Comparison of ENCODE assay signal across 16 cellular contexts in the genomic region with DNA sequence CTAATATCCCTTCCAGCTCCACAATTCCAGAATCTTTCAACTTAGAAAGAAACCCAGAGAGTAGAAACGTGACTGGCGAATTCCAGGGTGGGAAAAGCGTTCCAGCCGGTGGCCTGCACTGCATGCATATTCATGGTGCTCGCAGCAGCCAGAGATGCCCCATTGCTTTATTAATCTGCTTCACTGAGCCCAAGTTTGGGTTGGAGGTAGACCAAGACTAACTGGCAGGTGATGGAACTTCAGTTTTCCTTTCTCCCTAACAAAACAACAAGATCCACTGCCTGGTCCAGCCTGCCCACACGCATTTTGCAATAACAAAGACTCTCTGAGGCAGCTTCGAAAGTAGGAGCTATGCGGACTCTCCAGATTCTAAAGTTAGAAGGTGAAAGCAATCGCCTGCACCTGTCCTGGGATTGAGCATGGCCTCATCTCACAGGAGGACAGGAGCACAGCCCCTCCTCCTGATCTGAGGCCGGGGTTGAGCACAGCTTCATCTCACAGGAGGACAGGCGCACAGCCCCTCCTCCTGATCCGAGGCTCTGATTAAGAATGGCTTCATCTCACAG.
DNase-seq lines count a peak whose midpoint lies in the region; ATAC-seq, FAIRE-seq and TF ChIP-seq lines count a peak whose summit lies in the region.
"Had no signal": no experiment of that assay in that cellular context is flagged by ENCODE, and none has a peak within 500 bp of the region (broad histone marks: within the 10 kb centered on the region; RNA-seq: fewer than 3 reads in every experiment).

No MANE protein-coding gene starts in this region.

- peak; percentile 61 for FAIRE-seq in urothelium cell line (lab: Jason Lieb, UNC)

- no peaks in the 10 kb centered on the region for H3K27me3 Mint-ChIP-seq in activated CD8-positive, alpha-beta T cell treated with anti-CD3 and anti-CD28 coated beads, Interleukin-2, amount 10 ng/mL, durations not matched to agents 7 days and 5 days (ENCODE audit: low read depth)
- H3K27me3 Mint-ChIP-seq in activated CD8-positive, alpha-beta T cell treated with anti-CD3 and anti-CD28 coated beads for 36 hours = peaks cover 12% of the 10 kb centered on the region
- peaks cover 2% of the 10 kb centered on the region for H3K27me3 Mint-ChIP-seq in neural progenitor cell (ENCODE audit: insufficient read depth, low read depth)
- H3K27me3 Mint-ChIP-seq in activated T-cell treated with anti-CD3 and anti-CD28 coated beads, Interleukin-2, amount 50 U/mL, for 72 hours (ENCODE audit: low read depth) = peaks cover 19% of the 10 kb centered on the region

- H3K27ac ChIP-seq in neural progenitor cell (no peak overlapping the region), spleen (no peak overlapping the region)
- H3K27ac ChIP-seq: 22Rv1, BLaER1, GM23248, HL-60 had no signal

- POLR2A ChIA-PET in activated CD8-positive, alpha-beta T cell treated with anti-CD3 and anti-CD28 coated beads, Interleukin-2, amount 10 ng/mL, durations not matched to agents 7 days and 5 days (lab: Charles Lee) = no interaction called here
- POLR2A ChIA-PET in activated CD8-positive, alpha-beta T cell treated with anti-CD3 and anti-CD28 coated beads for 36 hours (lab: Charles Lee) = no interaction called here

- H3K36me3 ChIP-seq in neural progenitor cell (no peaks in the 10 kb centered on the region), spleen (no peaks in the 10 kb centered on the region)
- H3K36me3 ChIP-seq: BLaER1, HAP-1 had no signal

- 74 to 85% (median 83%) methylated on average over 8 to 12 of the region's 12 CpGs for WGBS in spleen, 5 donors

- CTCF ChIA-PET in activated CD8-positive, alpha-beta T cell treated with anti-CD3 and anti-CD28 coated beads, Interleukin-2, amount 10 ng/mL, durations not matched to agents 7 days and 5 days (lab: Charles Lee) = interaction anchor here (1.3 kb wide), 1 partner anchor 18 kb away, joined by 5 read pairs; no protein-coding TSS in a partner anchor
- CTCF ChIA-PET in activated CD8-positive, alpha-beta T cell treated with anti-CD3 and anti-CD28 coated beads for 36 hours (lab: Charles Lee) = interaction anchor here (0.9 kb wide), 1 partner anchor 18 kb away, joined by 4 read pairs; no protein-coding TSS in a partner anchor

- H3K4me2 ChIP-seq in neural progenitor cell = no peak overlapping the region
- H3K4me2 ChIP-seq: BLaER1 had no signal

- H3K9me3 Mint-ChIP-seq in activated CD8-positive, alpha-beta T cell treated with anti-CD3 and anti-CD28 coated beads, Interleukin-2, amount 10 ng/mL, durations not matched to agents 7 days and 5 days (ENCODE audit: insufficient read depth) = no peaks in the 10 kb centered on the region
- H3K9me3 Mint-ChIP-seq in activated CD8-positive, alpha-beta T cell treated with anti-CD3 and anti-CD28 coated beads for 36 hours = no peaks in the 10 kb centered on the region
- peaks cover 2% of the 10 kb centered on the region for H3K9me3 Mint-ChIP-seq in neural progenitor cell
- no peaks in the 10 kb centered on the region for H3K9me3 Mint-ChIP-seq in activated T-cell treated with anti-CD3 and anti-CD28 coated beads, Interleukin-2, amount 50 U/mL, for 72 hours

- H3K27me3 ChIP-seq in neural progenitor cell (no peaks in the 10 kb centered on the region), spleen (replicated peaks in 1 of 7) (peaks cover 0 to 42% (median 0%) of the 10 kb centered on the region in 7 donors)
- H3K27me3 ChIP-seq: BLaER1 had no signal

- no peak overlapping the region for H3K27ac Mint-ChIP-seq in activated CD8-positive, alpha-beta T cell treated with anti-CD3 and anti-CD28 coated beads, Interleukin-2, amount 10 ng/mL, durations not matched to agents 7 days and 5 days
- H3K27ac Mint-ChIP-seq in activated CD8-positive, alpha-beta T cell treated with anti-CD3 and anti-CD28 coated beads for 36 hours = no peak overlapping the region
- no peak overlapping the region for H3K27ac Mint-ChIP-seq in neural progenitor cell
- H3K27ac Mint-ChIP-seq in activated T-cell treated with anti-CD3 and anti-CD28 coated beads, Interleukin-2, amount 50 U/mL, for 72 hours = no peak overlapping the region
- H3K27ac Mint-ChIP-seq: CD8-positive, alpha-beta memory T cell had no signal

- no peak overlapping the region for H3K4me3 Mint-ChIP-seq in activated CD8-positive, alpha-beta T cell treated with anti-CD3 and anti-CD28 coated beads, Interleukin-2, amount 10 ng/mL, durations not matched to agents 7 days and 5 days
- H3K4me3 Mint-ChIP-seq in activated CD8-positive, alpha-beta T cell treated with anti-CD3 and anti-CD28 coated beads for 36 hours = no peak overlapping the region
- H3K4me3 Mint-ChIP-seq in neural progenitor cell = no peak overlapping the region
- H3K4me3 Mint-ChIP-seq in activated T-cell treated with anti-CD3 and anti-CD28 coated beads, Interleukin-2, amount 50 U/mL, for 72 hours = no peak overlapping the region

- ATAC-seq in activated CD8-positive, alpha-beta T cell treated with anti-CD3 and anti-CD28 coated beads, Interleukin-2, amount 10 ng/mL, durations not matched to agents 7 days and 5 days = no peak
- ATAC-seq in activated CD8-positive, alpha-beta T cell treated with anti-CD3 and anti-CD28 coated beads for 36 hours = no peak
- ATAC-seq in activated T-cell treated with anti-CD3 and anti-CD28 coated beads, Interleukin-2, amount 50 U/mL, for 72 hours (replicated peaks in 1 of 2) = no peak

- no peak for TF ChIP-seq POLR2A in spleen (IDR thresholded peaks at IDR 0.05)

- H2AFZ ChIP-seq in neural progenitor cell (replicated peaks) = peak overlapping the region; percentile 50
- H2AFZ ChIP-seq: GM23248 had no signal

- H3K36me3 Mint-ChIP-seq in activated CD8-positive, alpha-beta T cell treated with anti-CD3 and anti-CD28 coated beads, Interleukin-2, amount 10 ng/mL, durations not matched to agents 7 days and 5 days (ENCODE audit: low read depth) = no peaks in the 10 kb centered on the region
- H3K36me3 Mint-ChIP-seq in activated CD8-positive, alpha-beta T cell treated with anti-CD3 and anti-CD28 coated beads for 36 hours (ENCODE audit: low read depth) = no peaks in the 10 kb centered on the region
- no peaks in the 10 kb centered on the region for H3K36me3 Mint-ChIP-seq in neural progenitor cell
- no peaks in the 10 kb centered on the region for H3K36me3 Mint-ChIP-seq in activated T-cell treated with anti-CD3 and anti-CD28 coated beads, Interleukin-2, amount 50 U/mL, for 72 hours (ENCODE audit: insufficient read depth in 2 of 2)
- H3K36me3 Mint-ChIP-seq: CD8-positive, alpha-beta memory T cell had no signal

- intact Hi-C loops in activated CD8-positive, alpha-beta T cell treated with anti-CD3 and anti-CD28 coated beads for 36 hours (cut with micrococcal nuclease) = no loop called here
- intact Hi-C loops in spleen (cut with DNase I; ENCODE audit: low total_unique reads) = no loop called here

- H3K9me3 ChIP-seq in neural progenitor cell (ENCODE audit: low read depth) (no peaks in the 10 kb centered on the region), spleen (no peaks in the 10 kb centered on the region)
- H3K9me3 ChIP-seq: BLaER1, Caco-2, HAP-1 had no signal

- H3K4me1 ChIP-seq in neural progenitor cell (peaks cover 8% of the 10 kb centered on the region), spleen (no peaks in the 10 kb centered on the region)
- H3K4me1 ChIP-seq: BLaER1, Caco-2, HAP-1 had no signal

- H4K20me1 ChIP-seq in neural progenitor cell (ENCODE audit: low read depth) = no peaks in the 10 kb centered on the region
- H4K20me1 ChIP-seq: BLaER1 had no signal

- TF ChIP-seq CTCF in activated CD8-positive, alpha-beta T cell treated with anti-CD3 and anti-CD28 coated beads for 36 hours (IDR thresholded peaks at IDR 0.05) = no peak
- no peak for TF ChIP-seq CTCF in neural progenitor cell (IDR thresholded peaks at IDR 0.05)
- no peak for TF ChIP-seq CTCF in spleen (IDR thresholded peaks at IDR 0.05 in 8 of 11, conservative IDR thresholded peaks at IDR 0.05 in 3 of 11)

- no peaks in the 10 kb centered on the region for H3F3A ChIP-seq in neural progenitor cell (ENCODE audit: low read depth)

- H3K4me3 ChIP-seq in neural progenitor cell (no peak overlapping the region), spleen (no peak overlapping the region)
- H3K4me3 ChIP-seq: BLaER1, GM23248, HAP-1 had no signal

- no peaks in the 10 kb centered on the region for H3K79me2 ChIP-seq in neural progenitor cell (ENCODE audit: low read depth)

- H3K4me1 Mint-ChIP-seq in activated CD8-positive, alpha-beta T cell treated with anti-CD3 and anti-CD28 coated beads, Interleukin-2, amount 10 ng/mL, durations not matched to agents 7 days and 5 days (ENCODE audit: low read depth) = no peaks in the 10 kb centered on the region
- H3K4me1 Mint-ChIP-seq in activated CD8-positive, alpha-beta T cell treated with anti-CD3 and anti-CD28 coated beads for 36 hours (ENCODE audit: low read depth) = no peaks in the 10 kb centered on the region
- H3K4me1 Mint-ChIP-seq in neural progenitor cell = peaks cover 24% of the 10 kb centered on the region
- H3K4me1 Mint-ChIP-seq in activated T-cell treated with anti-CD3 and anti-CD28 coated beads, Interleukin-2, amount 50 U/mL, for 72 hours (ENCODE audit: low read depth) = no peaks in the 10 kb centered on the region

- peak; percentile 9 for DNase-seq in activated CD8-positive, alpha-beta T cell treated with anti-CD3 and anti-CD28 coated beads, Interleukin-2, amount 10 ng/mL, durations not matched to agents 7 days and 5 days
- DNase-seq in activated CD8-positive, alpha-beta T cell treated with anti-CD3 and anti-CD28 coated beads for 36 hours = no peak
- DNase-seq in astrocyte of the hippocampus (ENCODE audit: low read depth, low spot score) = peak; percentile 86
- DNase-seq in neural progenitor cell (ENCODE audit: low spot score) = no peak
- DNase-seq in urothelium cell line (ENCODE audit: low spot score) = no peak
- DNase-seq in NCI-H2081 treated with DMSO at 0.1 percent for 48 hours (lab: John Stamatoyannopoulos, UW) = no peak
- no peak for DNase-seq in activated T-cell treated with anti-CD3 and anti-CD28 coated beads, Interleukin-2, amount 50 U/mL, for 72 hours
- DNase-seq in spleen = no peak
- DNase-seq: AML-193; Caco-2; CD8-positive, alpha-beta memory T cell; GM23248 had no signal

- H3K9ac ChIP-seq in neural progenitor cell = no peak overlapping the region
- H3K9ac ChIP-seq: BLaER1, GM23248 had no signal

Comparison
In these comparisons a context has a peak if more than half of its experiments do, and no peak if none do; other contexts are left out.
1. DNase-seq: peak in activated CD8-positive, alpha-beta T cell treated with anti-CD3 and anti-CD28 coated beads, Interleukin-2, amount 10 ng/mL, durations not matched to agents 7 days and 5 days (single experiment) and astrocyte of the hippocampus (single experiment); none in activated CD8-positive, alpha-beta T cell treated with anti-CD3 and anti-CD28 coated beads for 36 hours (single experiment), neural progenitor cell (single experiment), urothelium cell line (single experiment), NCI-H2081 treated with DMSO at 0.1 percent for 48 hours (single experiment), activated T-cell treated with anti-CD3 and anti-CD28 coated beads, Interleukin-2, amount 50 U/mL, for 72 hours (0 of 2) and spleen (single experiment).